In the genomic region with DNA sequence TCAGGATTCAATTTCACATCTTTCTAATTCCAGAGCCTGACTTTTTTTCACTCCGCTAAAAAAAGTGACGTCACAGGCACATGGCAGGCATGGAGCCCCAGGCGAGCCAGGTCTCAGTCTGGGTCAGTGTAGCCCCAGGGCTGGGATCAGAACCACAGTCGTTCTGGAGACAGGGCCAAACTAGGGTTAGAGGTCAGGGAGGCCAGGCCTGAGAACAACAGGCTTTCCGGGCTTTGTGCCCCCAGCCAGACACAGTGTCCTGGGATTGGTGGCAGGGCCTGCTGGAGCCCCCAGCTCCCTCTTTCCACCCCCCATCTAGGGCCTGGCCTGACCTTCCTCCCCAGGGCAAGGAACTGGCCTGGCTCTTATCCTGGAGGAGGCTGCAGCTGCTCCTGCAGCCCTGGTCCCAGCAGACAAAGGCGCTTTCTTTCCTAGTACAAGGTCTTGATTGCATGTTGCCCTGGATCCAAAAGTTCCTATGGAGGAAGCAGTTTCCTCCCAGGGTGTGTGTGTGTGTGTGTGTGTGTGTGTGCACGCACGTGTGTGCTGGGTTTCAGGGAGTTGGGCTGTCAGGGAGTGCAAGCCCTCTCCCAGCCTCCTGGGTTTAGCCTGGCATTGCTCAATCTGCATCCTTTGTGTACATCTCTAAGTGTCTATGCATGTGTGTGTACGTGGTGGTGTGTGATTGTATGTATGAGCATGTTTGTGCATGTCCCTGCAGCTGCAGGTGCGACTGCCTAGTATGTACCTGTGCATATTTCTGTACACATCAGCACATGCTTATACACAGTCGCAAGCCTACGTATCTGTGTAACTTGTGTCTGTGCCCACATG, we compare ENCODE assay signal across 14 cellular contexts. TPM values are rescaled to one million over a fixed set of nuclear protein-coding genes. Genes with fewer than 3 reads are reported as not detected.
DNase-seq lines count a peak whose midpoint lies in the region; TF ChIP-seq lines count a peak whose summit lies in the region.
"Had no signal": no experiment of that assay in that cellular context is flagged by ENCODE, and none has a peak within 500 bp of the region (broad histone marks: within the 10 kb centered on the region; RNA-seq: fewer than 3 reads in every experiment).

No MANE protein-coding gene starts in this region.

- no peaks in the 10 kb centered on the region for H4K20me1 ChIP-seq in GM23248 (ENCODE audit: insufficient read depth)

- H3K4me1 ChIP-seq in GM23248 (ENCODE audit: insufficient read depth): no peaks in the 10 kb centered on the region
- H3K4me1 ChIP-seq: Peyer's patch had no signal

- H3K36me3 Mint-ChIP-seq in activated T-helper 2 cell treated with anti-CD3 and anti-CD28 coated beads, Interferon-gamma antibody, Interleukin-2, Interleukin-4, amounts not matched to agents 10 μg/mL and 5 μg/mL and 100 μg/mL, durations not matched to agents 14 hours and 24 hours and 36 hours (ENCODE audit: low read depth): no peaks in the 10 kb centered on the region
- H3K36me3 Mint-ChIP-seq in Calu3 (ENCODE audit: insufficient read depth, unreplicated experiment): no peaks in the 10 kb centered on the region
- H3K36me3 Mint-ChIP-seq: stimulated activated naive B cell treated with anti-CD40 and anti-IgM and Interleukin-4, amounts not matched to agents 10 μg/mL and 1 μg/mL and 100 μg/mL, for 72 hours had no signal

- no TSS peak for BruUV-seq in Calu3 (replicated peaks; lab: Mats Ljungman, UMichigan)

- no peak overlapping the region for H3K4me3 Mint-ChIP-seq in activated T-helper 2 cell treated with anti-CD3 and anti-CD28 coated beads, Interferon-gamma antibody, Interleukin-2, Interleukin-4, amounts not matched to agents 10 μg/mL and 5 μg/mL and 100 μg/mL, durations not matched to agents 14 hours and 24 hours and 36 hours (ENCODE audit: low read depth)
- H3K4me3 Mint-ChIP-seq in Calu3 (ENCODE audit: low read depth, unreplicated experiment): no peak overlapping the region
- H3K4me3 Mint-ChIP-seq: activated T-cell treated with anti-CD3 and anti-CD28 coated beads, Interleukin-2, amount 50 U/mL, for 72 hours; stimulated activated naive B cell treated with anti-CD40 and anti-IgM and Interleukin-4, amounts not matched to agents 10 μg/mL and 1 μg/mL and 100 μg/mL, for 72 hours had no signal

- no peak overlapping the region for H3K4me3 ChIP-seq in GM23248
- no peak overlapping the region for H3K4me3 ChIP-seq in dorsolateral prefrontal cortex
- H3K4me3 ChIP-seq: Peyer's patch had no signal

- H3K9ac ChIP-seq in GM23248: no peak overlapping the region
- H3K9ac ChIP-seq: KMS-11 had no signal

- no peaks in the 10 kb centered on the region for H3F3A ChIP-seq in GM23248 (ENCODE audit: insufficient read depth)

- no peak overlapping the region for H3K4me2 ChIP-seq in GM23248 (ENCODE audit: unreplicated experiment)
- H3K4me2 ChIP-seq: KMS-11 had no signal

- no peak overlapping the region for H2AFZ ChIP-seq in GM23248

- no peaks in the 10 kb centered on the region for H3K79me2 ChIP-seq in GM23248 (ENCODE audit: insufficient read depth)

- WGBS in GM23248 (ENCODE audit: low coverage in 1 of 2, low lambda C conversion rate in 2 of 2, missing lambda C conversion rate in 2 of 2), 2 experiments: 50 to 51% methylated on average over 12 of the region's 12 CpGs

- intact Hi-C loops in dorsolateral prefrontal cortex (cut with DNase I): no loop called here
- intact Hi-C loops in posterior vena cava (cut with DNase I): no loop called here
- intact Hi-C loops in activated T-helper 2 cell treated with anti-CD3 and anti-CD28 coated beads, Interferon-gamma antibody, Interleukin-2, Interleukin-4, amounts not matched to agents 10 μg/mL and 5 μg/mL and 100 μg/mL, durations not matched to agents 14 hours and 24 hours and 36 hours (cut with micrococcal nuclease): no loop called here
- intact Hi-C loops in Calu3 (cut with micrococcal nuclease; ENCODE audit: unreplicated experiment): no loop called here

- DNase-seq in GM23248 (peak; percentile 29), dorsolateral prefrontal cortex (peak in 4 of 10 donors; percentile 44 to 68 (median 50)), hippocampal formation (lab: John Stamatoyannopoulos, UW) (peak; percentile 36 to 58), posterior vena cava (ENCODE audit: low spot score) (peak; percentile 83), cerebellar nuclear complex (lab: John Stamatoyannopoulos, UW) (no peak), Calu3 (no peak), cerebellum (ENCODE audit: low spot score) (no peak)
- DNase-seq in activated T-helper 2 cell treated with anti-CD3 and anti-CD28 coated beads, Interferon-gamma antibody, Interleukin-2, Interleukin-4, amounts not matched to agents 10 μg/mL and 5 μg/mL and 100 μg/mL, durations not matched to agents 14 hours and 24 hours and 36 hours (ENCODE audit: low spot score): no peak
- DNase-seq: activated T-cell treated with anti-CD3 and anti-CD28 coated beads, Interleukin-2, amount 50 U/mL, for 72 hours; Peyer's patch; stimulated activated naive B cell treated with anti-CD40 and anti-IgM and Interleukin-4, amounts not matched to agents 10 μg/mL and 1 μg/mL and 100 μg/mL, for 72 hours; WERI-Rb-1 had no signal

- in situ Hi-C loops in GM23248 (cut with MboI): no loop called here

- no peaks in the 10 kb centered on the region for H3K9me2 ChIP-seq in GM23248 (ENCODE audit: insufficient read depth)

- H3K27me3 Mint-ChIP-seq in activated T-helper 2 cell treated with anti-CD3 and anti-CD28 coated beads, Interferon-gamma antibody, Interleukin-2, Interleukin-4, amounts not matched to agents 10 μg/mL and 5 μg/mL and 100 μg/mL, durations not matched to agents 14 hours and 24 hours and 36 hours (ENCODE audit: low read depth): peaks cover 2% of the 10 kb centered on the region
- no peaks in the 10 kb centered on the region for H3K27me3 Mint-ChIP-seq in Calu3 (ENCODE audit: unreplicated experiment)

- H3K4me1 Mint-ChIP-seq in activated T-helper 2 cell treated with anti-CD3 and anti-CD28 coated beads, Interferon-gamma antibody, Interleukin-2, Interleukin-4, amounts not matched to agents 10 μg/mL and 5 μg/mL and 100 μg/mL, durations not matched to agents 14 hours and 24 hours and 36 hours (ENCODE audit: low read depth): no peaks in the 10 kb centered on the region
- no peaks in the 10 kb centered on the region for H3K4me1 Mint-ChIP-seq in Calu3 (ENCODE audit: low read depth, unreplicated experiment)
- H3K4me1 Mint-ChIP-seq: stimulated activated naive B cell treated with anti-CD40 and anti-IgM and Interleukin-4, amounts not matched to agents 10 μg/mL and 1 μg/mL and 100 μg/mL, for 72 hours had no signal

- H3K27ac ChIP-seq in GM23248: no peak overlapping the region
- peak overlapping the region; percentile 45 to 94 (median 80) for H3K27ac ChIP-seq in dorsolateral prefrontal cortex
- H3K27ac ChIP-seq: KMS-11, WERI-Rb-1 had no signal

- H3K27me3 ChIP-seq in GM23248 (replicated peaks; ENCODE audit: insufficient read depth): no peaks in the 10 kb centered on the region
- H3K27me3 ChIP-seq in dorsolateral prefrontal cortex: no peaks in the 10 kb centered on the region
- H3K27me3 ChIP-seq: Peyer's patch had no signal

- no peak overlapping the region for H3K27ac Mint-ChIP-seq in activated T-helper 2 cell treated with anti-CD3 and anti-CD28 coated beads, Interferon-gamma antibody, Interleukin-2, Interleukin-4, amounts not matched to agents 10 μg/mL and 5 μg/mL and 100 μg/mL, durations not matched to agents 14 hours and 24 hours and 36 hours
- no peak overlapping the region for H3K27ac Mint-ChIP-seq in Calu3 (ENCODE audit: unreplicated experiment)
- H3K27ac Mint-ChIP-seq: activated T-cell treated with anti-CD3 and anti-CD28 coated beads, Interleukin-2, amount 50 U/mL, for 72 hours; stimulated activated naive B cell treated with anti-CD40 and anti-IgM and Interleukin-4, amounts not matched to agents 10 μg/mL and 1 μg/mL and 100 μg/mL, for 72 hours had no signal

- TF ChIP-seq CTCF in dorsolateral prefrontal cortex (IDR thresholded peaks at IDR 0.05 in 54 of 56, conservative IDR thresholded peaks at IDR 0.05 in 2 of 56; ENCODE audit: low read depth in 1 of 56, partially characterized antibody in 56 of 56) (peak in 1 of 56 donors; percentile 3), Calu3 (IDR thresholded peaks at IDR 0.05; ENCODE audit: unreplicated experiment) (no peak)

- H3K9me3 ChIP-seq in GM23248 (ENCODE audit: low read depth): no peaks in the 10 kb centered on the region
- H3K9me3 ChIP-seq: Peyer's patch had no signal

- no peaks in the 10 kb centered on the region for H3K9me3 Mint-ChIP-seq in activated T-helper 2 cell treated with anti-CD3 and anti-CD28 coated beads, Interferon-gamma antibody, Interleukin-2, Interleukin-4, amounts not matched to agents 10 μg/mL and 5 μg/mL and 100 μg/mL, durations not matched to agents 14 hours and 24 hours and 36 hours
- H3K9me3 Mint-ChIP-seq in Calu3 (ENCODE audit: low read depth, unreplicated experiment): no peaks in the 10 kb centered on the region
- H3K9me3 Mint-ChIP-seq: activated T-cell treated with anti-CD3 and anti-CD28 coated beads, Interleukin-2, amount 50 U/mL, for 72 hours had no signal

- CTCF ChIA-PET in Calu3 (lab: Charles Lee): interaction anchor here (0.7 kb wide), 1 partner anchor 43 kb away, joined by 4 read pairs; no protein-coding TSS in a partner anchor

- H3K36me3 ChIP-seq in GM23248 (ENCODE audit: low read depth): no peaks in the 10 kb centered on the region
- H3K36me3 ChIP-seq: Peyer's patch, WERI-Rb-1 had no signal

RNA-seq across cellular contexts. Expression of gene EMILIN3, which starts 26.5 kb away (rescaled TPM):
- 0.13 TPM in 1 of 2 replicates, not detected in the other for total RNA-seq in GM23248 (2014; rRNA removed; shearing (Covaris generic))
- 0.11 TPM in 1 of 2 replicates, not detected in the other for polyA plus RNA-seq in GM23248 (2016; fragmentation: Nextera tagmentation; extraction: Ambion mirVana)
- total RNA-seq in dorsolateral prefrontal cortex (10 to 100 TPM in 12 of 120 experiments, 1 to 10 TPM in 108; 2.0 to 16.0 (median 6.1) TPM), posterior vena cava (1 to 10 TPM; 1.4 to 2.3 TPM), Calu3 (2022) (not detected in 2 replicates), cerebellum (4.8 TPM)
- total RNA-seq in activated T-helper 2 cell treated with anti-CD3 and anti-CD28 coated beads, Interferon-gamma antibody, Interleukin-2, Interleukin-4, amounts not matched to agents 10 μg/mL and 5 μg/mL and 100 μg/mL, durations not matched to agents 14 hours and 24 hours and 36 hours: 0.07 TPM in 1 of 2 replicates, not detected in the other
- total RNA-seq: activated T-cell treated with anti-CD3 and anti-CD28 coated beads, Interleukin-2, amount 50 U/mL, for 72 hours; myocyte had no signal

RNA-seq across cellular contexts. Expression of gene LPIN3, which starts 52.5 kb away (rescaled TPM):
- total RNA-seq in GM23248 (2014; rRNA removed; shearing (Covaris generic)): 11.1 and 11.5 TPM in 2 replicates
- 13.0 and 14.5 TPM in 2 replicates for polyA plus RNA-seq in GM23248 (2016; fragmentation: Nextera tagmentation; extraction: Ambion mirVana)
- total RNA-seq in dorsolateral prefrontal cortex (10 to 100 TPM in 7 of 120 experiments, 1 to 10 TPM in 112, under 1 TPM in 1; 0.87 to 11.8 (median 4.5) TPM), posterior vena cava (10 to 100 TPM; 12.7 to 17.6 TPM), Calu3 (2022) (22.6 and 23.5 TPM in 2 replicates), cerebellum (0.36 TPM)
- 1.2 and 1.6 TPM in 2 replicates for total RNA-seq in activated T-helper 2 cell treated with anti-CD3 and anti-CD28 coated beads, Interferon-gamma antibody, Interleukin-2, Interleukin-4, amounts not matched to agents 10 μg/mL and 5 μg/mL and 100 μg/mL, durations not matched to agents 14 hours and 24 hours and 36 hours

Comparison
In these comparisons a context has a peak if more than half of its experiments do, and no peak if none do; other contexts are left out.
1. DNase-seq: peak in GM23248 (single experiment), hippocampal formation (2 of 2) and posterior vena cava (single experiment); none in cerebellar nuclear complex (0 of 2), activated T-helper 2 cell treated with anti-CD3 and anti-CD28 coated beads, Interferon-gamma antibody, Interleukin-2, Interleukin-4, amounts not matched to agents 10 μg/mL and 5 μg/mL and 100 μg/mL, durations not matched to agents 14 hours and 24 hours and 36 hours (single experiment), Calu3 (single experiment) and cerebellum (single experiment).